ENCODE assay signal across 30 cellular contexts in genomic region chr17:7729841-7730240, GRCh38. TPM values are rescaled to one million over a fixed set of nuclear protein-coding genes. Genes with fewer than 3 reads are reported as not detected.
DNase-seq lines count a peak whose midpoint lies in the region; ATAC-seq lines count a peak whose summit lies in the region.
"Had no signal": no experiment of that assay in that cellular context is flagged by ENCODE, and none has a peak within 500 bp of the region (broad histone marks: within the 10 kb centered on the region; RNA-seq: fewer than 3 reads in every experiment).

No MANE protein-coding gene starts in this region.

- H3K27ac Mint-ChIP-seq in naive thymus-derived CD4-positive, alpha-beta T cell, result no peak overlapping the region
- H3K27ac Mint-ChIP-seq: activated naive CD4-positive, alpha-beta T cell treated with anti-CD3 and anti-CD28 coated beads, Interleukin-2, amount 10 ng/mL, durations not matched to agents 7 days and 5 days; activated T-helper 17 cell treated with anti-CD3 and anti-CD28 coated beads, Interleukin-2, amount 50 U/mL, for 72 hours; CD4-positive, CD25-positive, alpha-beta regulatory T cell had no signal

- peaks cover 10% of the 10 kb centered on the region for H3K4me1 ChIP-seq in Karpas-422 (ENCODE audit: low read length)
- H3K4me1 ChIP-seq in naive thymus-derived CD4-positive, alpha-beta T cell (ENCODE audit: control insufficient read depth in 2 of 2, insufficient read depth in 2 of 2, low read length in 2 of 2), result no peaks in the 10 kb centered on the region
- H3K4me1 ChIP-seq: psoas muscle, sigmoid colon, tibial artery had no signal

- no peaks in the 10 kb centered on the region for H3K9me3 ChIP-seq in Karpas-422 (ENCODE audit: low read length)
- H3K9me3 ChIP-seq in naive thymus-derived CD4-positive, alpha-beta T cell (ENCODE audit: control insufficient read depth in 2 of 3, low read length in 3 of 3), result no peaks in the 10 kb centered on the region
- H3K9me3 ChIP-seq: neutrophil, psoas muscle, sigmoid colon, SK-N-SH, tibial artery had no signal

- no peaks in the 10 kb centered on the region for H3K79me2 ChIP-seq in Karpas-422 (ENCODE audit: low read length)

- H3K4me3 Mint-ChIP-seq in naive thymus-derived CD4-positive, alpha-beta T cell, result no peak overlapping the region
- H3K4me3 Mint-ChIP-seq: activated naive CD4-positive, alpha-beta T cell treated with anti-CD3 and anti-CD28 coated beads, Interleukin-2, amount 10 ng/mL, durations not matched to agents 7 days and 5 days; activated T-helper 17 cell treated with anti-CD3 and anti-CD28 coated beads, Interleukin-2, amount 50 U/mL, for 72 hours; CD4-positive, CD25-positive, alpha-beta regulatory T cell had no signal

- H3K36me3 Mint-ChIP-seq in naive thymus-derived CD4-positive, alpha-beta T cell, result no peaks in the 10 kb centered on the region
- H3K36me3 Mint-ChIP-seq: activated naive CD4-positive, alpha-beta T cell treated with anti-CD3 and anti-CD28 coated beads, Interleukin-2, amount 10 ng/mL, durations not matched to agents 7 days and 5 days; CD4-positive, CD25-positive, alpha-beta regulatory T cell had no signal

- H3K27me3 ChIP-seq in Karpas-422 (ENCODE audit: low read length), result no peaks in the 10 kb centered on the region
- no peaks in the 10 kb centered on the region for H3K27me3 ChIP-seq in naive thymus-derived CD4-positive, alpha-beta T cell (ENCODE audit: control insufficient read depth in 2 of 2, insufficient read depth in 2 of 2, low read length in 2 of 2)
- H3K27me3 ChIP-seq: neutrophil had no signal

- intact Hi-C loops in naive thymus-derived CD4-positive, alpha-beta T cell (cut with micrococcal nuclease), result no loop called here
- intact Hi-C loops in left ventricle myocardium superior (cut with micrococcal nuclease), result loop anchor here (10.0 kb wide), 1 partner anchor 135 kb away; no protein-coding TSS in a partner anchor

- CTCF ChIA-PET in naive thymus-derived CD4-positive, alpha-beta T cell (lab: Charles Lee), result interaction anchor here (0.6 kb wide), 1 partner anchor 259 kb away, joined by 3 read pairs; no protein-coding TSS in a partner anchor

- no peak overlapping the region for H2AFZ ChIP-seq in Karpas-422 (ENCODE audit: low read length)

- H3K4me3 ChIP-seq in Karpas-422 (ENCODE audit: low read length), result no peak overlapping the region
- H3K4me3 ChIP-seq in naive thymus-derived CD4-positive, alpha-beta T cell (ENCODE audit: low read length), result no peak overlapping the region
- H3K4me3 ChIP-seq: psoas muscle, sigmoid colon, tibial artery had no signal

- DNase-seq in CD1c-positive myeloid dendritic cell (ENCODE audit: extremely low spot score) (peak; percentile 52), Karpas-422 (peak; percentile 53), OCI-M1 (lab: John Stamatoyannopoulos, UW) (peak; percentile 62), left ventricle myocardium superior (no peak), SHP77 treated with DMSO at 0.1 percent for 48 hours (lab: John Stamatoyannopoulos, UW) (no peak)
- no peak for DNase-seq in naive thymus-derived CD4-positive, alpha-beta T cell
- DNase-seq: activated CD4-positive, alpha-beta T cell treated with anti-CD3 and anti-CD28 coated beads for 4 hours; activated naive CD4-positive, alpha-beta T cell treated with anti-CD3 and anti-CD28 coated beads, Interleukin-2, amount 10 ng/mL, durations not matched to agents 7 days and 5 days; amniotic stem cell; Calu3; CD4-positive, CD25-positive, alpha-beta regulatory T cell; DMS79 treated with DMSO at 0.1 percent for 48 hours; IMR-90; mesendoderm; NCI-H2081 treated with DMSO at 0.1 percent for 48 hours; NCI-H774; psoas muscle; SK-N-SH; stimulated activated CD4-positive, alpha-beta T cell treated with anti-CD3 and anti-CD28 coated beads, Interleukin-12 subunit alpha, Interleukin-12 subunit beta, amount 100 ng/mL, for 4 hours; stimulated activated CD4-positive, alpha-beta T cell treated with anti-CD3 and anti-CD28 coated beads, Interleukin-2, amount 100 ng/mL, for 48 hours; tibial artery had no signal

- no peak overlapping the region for H3K9ac ChIP-seq in Karpas-422 (ENCODE audit: low read length)
- H3K9ac ChIP-seq: SK-N-SH had no signal

- no peaks in the 10 kb centered on the region for H3K4me1 Mint-ChIP-seq in naive thymus-derived CD4-positive, alpha-beta T cell
- H3K4me1 Mint-ChIP-seq: activated naive CD4-positive, alpha-beta T cell treated with anti-CD3 and anti-CD28 coated beads, Interleukin-2, amount 10 ng/mL, durations not matched to agents 7 days and 5 days; activated T-helper 17 cell treated with anti-CD3 and anti-CD28 coated beads, Interleukin-2, amount 50 U/mL, for 72 hours; CD4-positive, CD25-positive, alpha-beta regulatory T cell had no signal

- H3K36me3 ChIP-seq in Karpas-422 (ENCODE audit: insufficient read depth, low read length), result no peaks in the 10 kb centered on the region
- no peaks in the 10 kb centered on the region for H3K36me3 ChIP-seq in naive thymus-derived CD4-positive, alpha-beta T cell (ENCODE audit: control insufficient read depth in 2 of 3, insufficient read depth in 3 of 3, low read length in 3 of 3)
- H3K36me3 ChIP-seq: neutrophil, sigmoid colon, tibial artery had no signal

- peaks cover 8 to 26% (median 13%) of the 10 kb centered on the region in 5 donors for H3K27me3 Mint-ChIP-seq in naive thymus-derived CD4-positive, alpha-beta T cell

- no peaks in the 10 kb centered on the region for H3K9me3 Mint-ChIP-seq in naive thymus-derived CD4-positive, alpha-beta T cell
- H3K9me3 Mint-ChIP-seq: activated naive CD4-positive, alpha-beta T cell treated with anti-CD3 and anti-CD28 coated beads, Interleukin-2, amount 10 ng/mL, durations not matched to agents 7 days and 5 days; activated T-helper 17 cell treated with anti-CD3 and anti-CD28 coated beads, Interleukin-2, amount 50 U/mL, for 72 hours; brain had no signal

- peak; percentile 37 for ATAC-seq in naive thymus-derived CD4-positive, alpha-beta T cell
- ATAC-seq in left ventricle myocardium superior (no peak), GM19035 (IDR thresholded peaks at IDR 0.05; ENCODE audit: unreplicated experiment) (no peak)
- ATAC-seq: activated T-helper 17 cell treated with anti-CD3 and anti-CD28 coated beads, Interleukin-2, amount 50 U/mL, for 72 hours; esophagus mucosa; left lobe of liver; psoas muscle had no signal

- POLR2A ChIA-PET in naive thymus-derived CD4-positive, alpha-beta T cell (lab: Charles Lee), result interaction anchor here (0.6 kb wide), 1 partner anchor 8 kb away, joined by 4 read pairs; no protein-coding TSS in a partner anchor

- H3K27ac ChIP-seq in Karpas-422 (ENCODE audit: low read length), result no peak overlapping the region
- H3K27ac ChIP-seq in naive thymus-derived CD4-positive, alpha-beta T cell (ENCODE audit: low read depth, low read length), result no peak overlapping the region
- H3K27ac ChIP-seq: neutrophil, psoas muscle, sigmoid colon, tibial artery, VCaP had no signal

- no peaks in the 10 kb centered on the region for H3K9me2 ChIP-seq in Karpas-422 (replicated peaks; ENCODE audit: insufficient read depth, low read length)
- H3K9me2 ChIP-seq: SK-N-SH had no signal

- no peaks in the 10 kb centered on the region for H4K20me1 ChIP-seq in Karpas-422 (ENCODE audit: insufficient read depth, low read depth, low read length)

- H3K4me2 ChIP-seq in Karpas-422 (ENCODE audit: low read depth, low read length, poor library complexity, severe bottlenecking), result peak overlapping the region; percentile 1
- H3K4me2 ChIP-seq: SK-N-SH had no signal

RNA-seq across cellular contexts. Expression of gene DNAH2, which starts 12.3 kb away (rescaled TPM):
- total RNA-seq in Karpas-422 (2014; rRNA removed; shearing (Covaris generic); ENCODE audit: low replicate concordance), result not detected in 2 replicates
- under 1 TPM in 1 of 5 experiments, not detected in 4; 0.03 TPM for total RNA-seq in naive thymus-derived CD4-positive, alpha-beta T cell
- not detected for polyA plus RNA-seq in naive thymus-derived CD4-positive, alpha-beta T cell
- 0.05 TPM for total RNA-seq in left ventricle myocardium superior
- total RNA-seq: CD4-positive, CD25-positive, alpha-beta regulatory T cell; T-helper 2 cell treated with Interferon-gamma antibody and Interleukin-4, amounts not matched to agents 100 ng/mL and 5 ng/mL, for 36 hours had no signal
- polyA plus RNA-seq: CD4-positive, CD25-positive, alpha-beta regulatory T cell had no signal

RNA-seq across cellular contexts. Expression of gene EFNB3, which starts 24.8 kb away (rescaled TPM):
- total RNA-seq in Karpas-422 (2014; rRNA removed; shearing (Covaris generic); ENCODE audit: low replicate concordance), result not detected in 2 replicates
- total RNA-seq in naive thymus-derived CD4-positive, alpha-beta T cell, result not detected
- polyA plus RNA-seq in naive thymus-derived CD4-positive, alpha-beta T cell, result not detected
- 0.25 TPM for total RNA-seq in left ventricle myocardium superior
- total RNA-seq: activated T-helper 17 cell treated with anti-CD3 and anti-CD28 coated beads, Interleukin-2, amount 50 U/mL, for 72 hours; CD4-positive, CD25-positive, alpha-beta regulatory T cell; T-helper 2 cell treated with Interferon-gamma antibody and Interleukin-4, amounts not matched to agents 100 ng/mL and 5 ng/mL, for 36 hours had no signal
- polyA plus RNA-seq: CD4-positive, CD25-positive, alpha-beta regulatory T cell had no signal

RNA-seq across cellular contexts. Expression of gene WRAP53, which starts 41.6 kb away (rescaled TPM):
- 10.4 and 19.0 TPM in 2 replicates for total RNA-seq in Karpas-422 (2014; rRNA removed; shearing (Covaris generic); ENCODE audit: low replicate concordance)
- 10 to 100 TPM in 2 of 5 experiments, 1 to 10 TPM in 3; 6.7 to 21.1 (median 9.6) TPM for total RNA-seq in naive thymus-derived CD4-positive, alpha-beta T cell
- polyA plus RNA-seq in naive thymus-derived CD4-positive, alpha-beta T cell, result 10 to 100 TPM in 1 of 2 donors, 1 to 10 TPM in 1; 9.6 to 18.9 TPM
- total RNA-seq in left ventricle myocardium superior, result 5.3 TPM

RNA-seq across cellular contexts. Expression of gene TP53, which starts 42.6 kb away (rescaled TPM):
- 11.0 and 14.0 TPM in 2 replicates for total RNA-seq in Karpas-422 (2014; rRNA removed; shearing (Covaris generic); ENCODE audit: low replicate concordance)
- total RNA-seq in naive thymus-derived CD4-positive, alpha-beta T cell, result 100 to 1,000 TPM in 3 of 5 experiments, 10 to 100 TPM in 2; 57.9 to 226 (median 104) TPM
- 10 to 100 TPM; 30.9 to 32.5 TPM for polyA plus RNA-seq in naive thymus-derived CD4-positive, alpha-beta T cell
- 13.7 TPM for total RNA-seq in left ventricle myocardium superior

Comparison
In these comparisons a context has a peak if more than half of its experiments do, and no peak if none do; other contexts are left out.
1. DNase-seq: peak in CD1c-positive myeloid dendritic cell (single experiment), Karpas-422 (single experiment) and OCI-M1 (single experiment); none in naive thymus-derived CD4-positive, alpha-beta T cell (0 of 9), left ventricle myocardium superior (single experiment) and SHP77 treated with DMSO at 0.1 percent for 48 hours (single experiment).